In genomic region chrX:27987862-27988646, GRCh38 we compare ENCODE assay signal across 15 cellular contexts. TPM values are rescaled to one million over a fixed set of nuclear protein-coding genes. Genes with fewer than 3 reads are reported as not detected.
"Had no signal": no experiment of that assay in that cellular context is flagged by ENCODE, and none has a peak within 500 bp of the region (broad histone marks: within the 10 kb centered on the region; RNA-seq: fewer than 3 reads in every experiment).

No MANE protein-coding gene starts in this region.

- H3K27ac ChIP-seq: stomach, uterus, WERI-Rb-1 had no signal

- H3K4me1 ChIP-seq: stomach, uterus had no signal

- ATAC-seq: naive thymus-derived CD8-positive, alpha-beta T cell; T-cell had no signal

- DNase-seq: activated CD4-positive, alpha-beta T cell treated with anti-CD3 and anti-CD28 coated beads for 48 hours; activated naive CD4-positive, alpha-beta T cell treated with anti-CD3 and anti-CD28 coated beads for 36 hours; endodermal cell; erythroblast; midbrain; naive thymus-derived CD8-positive, alpha-beta T cell; stomach; T-cell; uterus; WERI-Rb-1 had no signal

- H3K9me3 ChIP-seq: stomach, uterus had no signal

- H3K36me3 ChIP-seq: stomach, uterus, WERI-Rb-1 had no signal

- H3K4me3 ChIP-seq: stomach, uterus had no signal

- H3K27me3 ChIP-seq: stomach, uterus had no signal

RNA-seq across cellular contexts. Expression of gene DCAF8L1, which starts 6.8 kb away (rescaled TPM):
- total RNA-seq: activated naive CD4-positive, alpha-beta T cell treated with anti-CD3 and anti-CD28 coated beads for 36 hours; dermis microvascular lymphatic vessel endothelial cell; endodermal cell; kidney epithelial cell; lower leg skin; naive thymus-derived CD8-positive, alpha-beta T cell; omental fat pad; stomach; T-cell; uterus had no signal
- polyA plus RNA-seq: naive thymus-derived CD8-positive, alpha-beta T cell; stomach; thymus had no signal
